Comparison of ENCODE assay signal across 6 cellular contexts in genomic region chr3:169811606-169812123, GRCh38. TPM values are rescaled to one million over a fixed set of nuclear protein-coding genes. Genes with fewer than 3 reads are reported as not detected.
DNase-seq lines count a peak whose midpoint lies in the region; ATAC-seq and TF ChIP-seq lines count a peak whose summit lies in the region.

No MANE protein-coding gene starts in this region.

- no peaks in the 10 kb centered on the region for H3K4me1 ChIP-seq in BE2C
- H3K4me1 ChIP-seq in adipocyte (ENCODE audit: control insufficient read depth, insufficient read depth, low read length), result peaks cover 20% of the 10 kb centered on the region
- H3K4me1 ChIP-seq in right lobe of liver, result peaks cover 0 to 8% (median 0%) of the 10 kb centered on the region in 4 donors

- ATAC-seq in right lobe of liver (peak in 3 of 4 donors; percentile 5 to 26 (median 23)), HG03280 (IDR thresholded peaks at IDR 0.05; ENCODE audit: unreplicated experiment) (no peak)

- H3K27me3 ChIP-seq in BE2C (no peaks in the 10 kb centered on the region), adipocyte (replicated peaks; ENCODE audit: control insufficient read depth, insufficient read depth, low read length) (no peaks in the 10 kb centered on the region), right lobe of liver (no peaks in the 10 kb centered on the region)

- TF ChIP-seq CTCF in BE2C (IDR thresholded peaks at IDR 0.05; ENCODE audit: low read depth, low read length) (no peak), right lobe of liver (IDR thresholded peaks at IDR 0.05) (no peak)

- H3K27ac ChIP-seq in KOPT-K1 (ENCODE audit: low read depth, low read length, poor library complexity, severe bottlenecking) (peak overlapping the region; percentile 76), right lobe of liver (peak overlapping the region in 2 of 3 donors; percentile 20 to 55)

- peak overlapping the region; percentile 79 for H3K9ac ChIP-seq in adipocyte (ENCODE audit: low read length)

- WGBS in right lobe of liver (ENCODE audit: insufficient coverage, low coverage, low lambda C conversion rate, missing lambda C conversion rate), result 36% methylated on average over 11 of the region's 15 CpGs

- DNase-seq in BE2C (peak; percentile 16), adipocyte (ENCODE audit: low read depth) (peak; percentile 78), right lobe of liver (no peak), ecto neural progenitor cell (ENCODE audit: low spot score) (no peak)

- H3K9me3 ChIP-seq in BE2C, result no peaks in the 10 kb centered on the region
- peaks cover 13% of the 10 kb centered on the region for H3K9me3 ChIP-seq in KOPT-K1 (ENCODE audit: insufficient read depth, low read length, poor library complexity, severe bottlenecking)
- peaks cover 12% of the 10 kb centered on the region for H3K9me3 ChIP-seq in adipocyte (ENCODE audit: control insufficient read depth, low read length)
- H3K9me3 ChIP-seq in right lobe of liver, result no peaks in the 10 kb centered on the region

- intact Hi-C loops in right lobe of liver (cut with DNase I), result no loop called here

- H3K36me3 ChIP-seq in BE2C, result no peaks in the 10 kb centered on the region; the same call in 1 of the 2 replicates
- H3K36me3 ChIP-seq in KOPT-K1 (ENCODE audit: insufficient read depth, low read length), result peaks cover 10% of the 10 kb centered on the region
- H3K36me3 ChIP-seq in adipocyte (ENCODE audit: control insufficient read depth, insufficient read depth, low read length, severe bottlenecking), result peaks cover 3% of the 10 kb centered on the region
- no peaks in the 10 kb centered on the region for H3K36me3 ChIP-seq in right lobe of liver

- H3K4me3 ChIP-seq in BE2C (ENCODE audit: low read depth, low read length), result peak overlapping the region; percentile 94
- H3K4me3 ChIP-seq in adipocyte (ENCODE audit: low read length), result peak overlapping the region; percentile 79
- H3K4me3 ChIP-seq in right lobe of liver, result peak overlapping the region; percentile 32 to 56 (median 44)

- no peak for TF ChIP-seq POLR2A in right lobe of liver (IDR thresholded peaks at IDR 0.05)

RNA-seq across cellular contexts. Expression of gene LRRIQ4, which starts 1.0 kb away (rescaled TPM):
- not detected for polyA plus RNA-seq in BE2C (2012; ENCODE audit: insufficient read depth, insufficient read length, low read depth)
- not detected for total RNA-seq in right lobe of liver

RNA-seq across cellular contexts. Expression of gene LRRC34, which starts 1.0 kb away (rescaled TPM):
- polyA plus RNA-seq in BE2C (2012; ENCODE audit: insufficient read depth, insufficient read length, low read depth), result 2.6 TPM
- 1 to 10 TPM in 1 of 6 experiments, under 1 TPM in 4, not detected in 1; 0.06 to 1.9 (median 0.60) TPM for total RNA-seq in right lobe of liver

RNA-seq across cellular contexts. Expression of gene MYNN, which starts 38.5 kb away (rescaled TPM):
- 27.0 TPM for polyA plus RNA-seq in BE2C (2012; ENCODE audit: insufficient read depth, insufficient read length, low read depth)
- 1 to 10 TPM; 5.6 to 6.7 (median 5.9) TPM for total RNA-seq in right lobe of liver

RNA-seq across cellular contexts. Expression of gene ACTRT3, which starts 42.3 kb away (rescaled TPM):
- polyA plus RNA-seq in BE2C (2012; ENCODE audit: insufficient read depth, insufficient read length, low read depth), result 2.4 TPM
- 1 to 10 TPM; 1.1 to 2.3 (median 1.6) TPM for total RNA-seq in right lobe of liver

RNA-seq across cellular contexts. Expression of gene TERC, which starts 46.8 kb away (rescaled TPM):
- 6.2 TPM for polyA plus RNA-seq in BE2C (2012; ENCODE audit: insufficient read depth, insufficient read length, low read depth)
- 100 to 1,000 TPM in 2 of 6 experiments, 1 to 10 TPM in 1, not detected in 3; 1.5 to 127 (median 119) TPM for total RNA-seq in right lobe of liver

Comparison
In these comparisons a context has a peak if more than half of its experiments do, and no peak if none do; other contexts are left out.
1. DNase-seq: peak in BE2C (single experiment) and adipocyte (single experiment); none in right lobe of liver (0 of 3) and ecto neural progenitor cell (single experiment).
2. H3K4me3 ChIP-seq: peak in every context shown above with its lines; median percentile 94 in BE2C; 79 in adipocyte; 44 in right lobe of liver.